15 cellular contexts compared by ENCODE assay signal in genomic region chr17:57607553-57608120, GRCh38.
DNase-seq lines count a peak whose midpoint lies in the region; ATAC-seq and TF ChIP-seq lines count a peak whose summit lies in the region.
"Had no signal": no experiment of that assay in that cellular context is flagged by ENCODE, and none has a peak within 500 bp of the region (broad histone marks: within the 10 kb centered on the region; RNA-seq: fewer than 3 reads in every experiment).

No MANE protein-coding gene starts in this region.

- no peaks in the 10 kb centered on the region for H3K9me2 ChIP-seq in PC-3 (replicated peaks; ENCODE audit: low read length)

- no peaks in the 10 kb centered on the region for H3K36me3 Mint-ChIP-seq in stimulated activated naive CD8-positive, alpha-beta T cell treated with anti-CD3 and anti-CD28 coated beads, Interleukin-15, Interleukin-2, amounts not matched to agents 100 ng/mL and 50 ng/mL, for 24 hours (ENCODE audit: low read depth)
- H3K36me3 Mint-ChIP-seq: memory B cell, T-cell had no signal

- no peaks in the 10 kb centered on the region for H4K20me1 ChIP-seq in PC-3 (ENCODE audit: low read length)

- TF ChIP-seq CTCF in PC-3 (conservative IDR thresholded peaks at IDR 0.05; ENCODE audit: low read depth, low read length) = no peak

- H3K4me2 ChIP-seq in PC-3 (ENCODE audit: low read length) = no peak overlapping the region

- POLR2A ChIA-PET in PC-3 (lab: Charles Lee; ENCODE audit: unreplicated experiment) = no interaction called here

- intact Hi-C loops in PC-3 (cut with micrococcal nuclease) = loop anchor here (10.0 kb wide), 1 partner anchor 577 kb away; no protein-coding TSS in a partner anchor

- CTCF ChIA-PET in PC-3 (lab: Charles Lee) = no interaction called here

- no peaks in the 10 kb centered on the region for H3F3A ChIP-seq in PC-3 (ENCODE audit: low read length, unreplicated experiment)

- no peaks in the 10 kb centered on the region for H3K79me2 ChIP-seq in PC-3 (ENCODE audit: low read length)

- no peaks in the 10 kb centered on the region for H3K27me3 Mint-ChIP-seq in stimulated activated naive CD8-positive, alpha-beta T cell treated with anti-CD3 and anti-CD28 coated beads, Interleukin-15, Interleukin-2, amounts not matched to agents 100 ng/mL and 50 ng/mL, for 24 hours
- H3K27me3 Mint-ChIP-seq: CD4-positive, alpha-beta T cell; memory B cell; T-cell had no signal

- no peak overlapping the region for H3K9ac ChIP-seq in PC-3 (ENCODE audit: low read length)

- BruUV-seq in PC-3 (replicated peaks; lab: Mats Ljungman, UMichigan) = no TSS peak

- no peaks in the 10 kb centered on the region for H3K9me3 Mint-ChIP-seq in stimulated activated naive CD8-positive, alpha-beta T cell treated with anti-CD3 and anti-CD28 coated beads, Interleukin-15, Interleukin-2, amounts not matched to agents 100 ng/mL and 50 ng/mL, for 24 hours
- H3K9me3 Mint-ChIP-seq: CD4-positive, alpha-beta T cell; memory B cell; T-cell had no signal

- H2AFZ ChIP-seq in PC-3 (ENCODE audit: low read length) = no peak overlapping the region

- no peaks in the 10 kb centered on the region for H3K27me3 ChIP-seq in PC-3 (ENCODE audit: low read length)
- H3K27me3 ChIP-seq: right atrium auricular region, vagina had no signal

- DNase-seq in stimulated activated naive CD8-positive, alpha-beta T cell treated with anti-CD3 and anti-CD28 coated beads, Interleukin-15, Interleukin-2, amounts not matched to agents 100 U/mL and 50 U/mL, for 24 hours = no peak
- DNase-seq in PC-3 (peak; percentile 83), AG08395 (ENCODE audit: low spot score) (no peak), COR-L47 (lab: John Stamatoyannopoulos, UW) (no peak), T1000 (lab: John Stamatoyannopoulos, UW) (no peak)
- DNase-seq in stimulated activated naive CD4-positive, alpha-beta T cell (lab: John Stamatoyannopoulos, UW) = no peak
- DNase-seq: activated T-cell treated with anti-CD3 and anti-CD28 coated beads, Interleukin-2, amount 50 U/mL, for 1 hour; CD4-positive, alpha-beta T cell had no signal

- no peak overlapping the region for H3K4me3 Mint-ChIP-seq in stimulated activated naive CD8-positive, alpha-beta T cell treated with anti-CD3 and anti-CD28 coated beads, Interleukin-15, Interleukin-2, amounts not matched to agents 100 ng/mL and 50 ng/mL, for 24 hours
- H3K4me3 Mint-ChIP-seq: memory B cell had no signal

- no peak overlapping the region for H3K27ac ChIP-seq in PC-3 (ENCODE audit: low read length)
- H3K27ac ChIP-seq: HL-60, vagina had no signal

- H3K4me1 Mint-ChIP-seq in stimulated activated naive CD8-positive, alpha-beta T cell treated with anti-CD3 and anti-CD28 coated beads, Interleukin-15, Interleukin-2, amounts not matched to agents 100 ng/mL and 50 ng/mL, for 24 hours (ENCODE audit: low read depth) = peaks cover 80% of the 10 kb centered on the region

- H3K4me3 ChIP-seq in PC-3 (ENCODE audit: low read length) = no peak overlapping the region
- H3K4me3 ChIP-seq: right atrium auricular region, vagina had no signal

- no peaks in the 10 kb centered on the region for H3K9me3 ChIP-seq in PC-3 (ENCODE audit: low read length)
- H3K9me3 ChIP-seq: right atrium auricular region, vagina had no signal

- peaks cover 15% of the 10 kb centered on the region for H3K4me1 ChIP-seq in PC-3 (ENCODE audit: insufficient read depth, low read length)

- H3K27ac Mint-ChIP-seq in stimulated activated naive CD8-positive, alpha-beta T cell treated with anti-CD3 and anti-CD28 coated beads, Interleukin-15, Interleukin-2, amounts not matched to agents 100 ng/mL and 50 ng/mL, for 24 hours = peak overlapping the region; percentile 31
- H3K27ac Mint-ChIP-seq: CD4-positive, alpha-beta T cell; memory B cell had no signal

- H3K36me3 ChIP-seq in PC-3 (ENCODE audit: low read depth, low read length) = no peaks in the 10 kb centered on the region
- H3K36me3 ChIP-seq: right atrium auricular region, vagina had no signal

- ATAC-seq in stimulated activated naive CD8-positive, alpha-beta T cell treated with anti-CD3 and anti-CD28 coated beads, Interleukin-15, Interleukin-2, amounts not matched to agents 100 U/mL and 50 U/mL, for 24 hours = no peak
- ATAC-seq in PC-3 (peak; percentile 53), esophagus mucosa (peak; percentile 91)
- ATAC-seq: T-cell had no signal
